In the genomic region with DNA sequence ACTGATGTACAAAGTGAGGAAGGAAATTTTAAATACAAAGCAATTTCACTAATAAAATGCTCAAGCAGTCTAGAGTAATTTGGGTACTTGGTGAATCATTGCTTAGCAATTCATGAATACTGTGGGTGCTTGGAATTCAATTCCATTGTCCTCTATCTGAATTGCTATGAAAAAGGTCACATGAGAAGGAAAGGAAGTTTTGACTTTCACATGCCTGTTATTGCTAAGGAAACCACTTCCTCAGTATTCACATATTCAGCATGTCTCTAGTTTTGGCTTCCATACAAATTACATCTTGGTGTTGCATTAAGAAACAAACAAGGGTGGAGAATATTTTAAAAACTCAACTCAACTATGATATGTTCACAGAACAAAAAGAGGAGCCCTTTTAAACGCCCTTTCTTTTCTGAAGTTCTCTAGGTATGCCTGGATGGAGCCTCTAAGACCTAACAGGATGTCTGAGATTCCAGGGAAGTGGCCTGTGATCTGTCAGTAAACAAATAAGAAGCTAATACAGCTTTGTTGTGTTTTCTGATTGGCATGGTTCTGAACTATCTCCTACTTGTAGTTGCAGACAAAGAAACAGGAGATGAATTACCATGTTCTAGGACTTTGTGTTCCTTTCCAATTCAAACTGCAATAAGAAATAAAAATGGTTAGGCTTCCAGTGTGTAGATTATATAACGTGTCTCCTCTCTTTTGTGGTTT, we compare ENCODE assay signal across 8 cellular contexts.
DNase-seq lines count a peak whose midpoint lies in the region; ATAC-seq and TF ChIP-seq lines count a peak whose summit lies in the region.
"Had no signal": no experiment of that assay in that cellular context is flagged by ENCODE, and none has a peak within 500 bp of the region (broad histone marks: within the 10 kb centered on the region; RNA-seq: fewer than 3 reads in every experiment).

No MANE protein-coding gene starts in this region.

- peak; percentile 66 to 89 for TF ChIP-seq EP300 in tibial nerve (IDR thresholded peaks at IDR 0.05)

- peak overlapping the region; percentile 24 for H3K27ac ChIP-seq in caudate nucleus (ENCODE audit: low read depth, low read length)
- H3K27ac ChIP-seq in tibial nerve = peak overlapping the region; percentile 64 to 90 (median 76)
- H3K27ac ChIP-seq in effector memory CD4-positive, alpha-beta T cell (ENCODE audit: insufficient read depth, low read length, poor library complexity, severe bottlenecking) = no peak overlapping the region

- H3K4me3 ChIP-seq in LNCaP clone FGC (ENCODE audit: low read depth, low read length) (no peak overlapping the region), tibial nerve (no peak overlapping the region)
- H3K4me3 ChIP-seq in effector memory CD4-positive, alpha-beta T cell (ENCODE audit: insufficient read depth, low read depth, low read length, poor library complexity, severe bottlenecking) = no peak overlapping the region

- no peaks in the 10 kb centered on the region for H3K36me3 ChIP-seq in tibial nerve
- H3K36me3 ChIP-seq in effector memory CD4-positive, alpha-beta T cell (ENCODE audit: control insufficient read depth, insufficient read depth, low read length) = no peaks in the 10 kb centered on the region

- H3K27ac Mint-ChIP-seq in stimulated activated naive CD8-positive, alpha-beta T cell treated with anti-CD3 and anti-CD28 coated beads, Interleukin-15, amount 100 ng/mL, for 72 hours = no peak overlapping the region

- DNase-seq in LNCaP clone FGC (ENCODE audit: low read depth) (peak; percentile 17), caudate nucleus (lab: John Stamatoyannopoulos, UW) (peak in 1 of 61 donors; percentile 9), kidney glomerular epithelial cell (lab: John Stamatoyannopoulos, UW) (peak; percentile 94), tibial nerve (ENCODE audit: low spot score in 2 of 2) (no peak), NCI-H526 treated with DMSO at 0.1 percent for 48 hours (lab: John Stamatoyannopoulos, UW) (no peak)
- no peak for DNase-seq in effector memory CD4-positive, alpha-beta T cell
- no peak for DNase-seq in stimulated activated naive CD8-positive, alpha-beta T cell treated with anti-CD3 and anti-CD28 coated beads, Interleukin-15, amount 100 ng/mL, for 72 hours
- DNase-seq: GOT3 had no signal

- no peaks in the 10 kb centered on the region for H3K4me1 Mint-ChIP-seq in stimulated activated naive CD8-positive, alpha-beta T cell treated with anti-CD3 and anti-CD28 coated beads, Interleukin-15, amount 100 ng/mL, for 72 hours

- peaks cover 7% of the 10 kb centered on the region for H3K27me3 Mint-ChIP-seq in stimulated activated naive CD8-positive, alpha-beta T cell treated with anti-CD3 and anti-CD28 coated beads, Interleukin-15, amount 100 ng/mL, for 72 hours

- WGBS in tibial nerve, 2 donors = 15 to 32% methylated on average over 2 of the region's 2 CpGs

- TF ChIP-seq CTCF in LNCaP clone FGC (IDR thresholded peaks at IDR 0.05; ENCODE audit: control insufficient read depth, extremely low read depth, insufficient read depth) = no peak
- TF ChIP-seq CTCF in tibial nerve (IDR thresholded peaks at IDR 0.05) = no peak

- TF ChIP-seq POLR2A in tibial nerve (IDR thresholded peaks at IDR 0.05) = no peak

- H3K4me3 Mint-ChIP-seq in stimulated activated naive CD8-positive, alpha-beta T cell treated with anti-CD3 and anti-CD28 coated beads, Interleukin-15, amount 100 ng/mL, for 72 hours = no peak overlapping the region

- no peak for ATAC-seq in stimulated activated naive CD8-positive, alpha-beta T cell treated with anti-CD3 and anti-CD28 coated beads, Interleukin-15, amount 100 ng/mL, for 72 hours

- H3K9me3 ChIP-seq in tibial nerve = no peaks in the 10 kb centered on the region
- no peaks in the 10 kb centered on the region for H3K9me3 ChIP-seq in effector memory CD4-positive, alpha-beta T cell (ENCODE audit: control insufficient read depth, low read length)

- peaks cover 0 to 57% (median 19%) of the 10 kb centered on the region in 4 donors for H3K4me1 ChIP-seq in tibial nerve
- H3K4me1 ChIP-seq in effector memory CD4-positive, alpha-beta T cell (ENCODE audit: control insufficient read depth, insufficient read depth, low read length, poor library complexity, severe bottlenecking) = no peaks in the 10 kb centered on the region

- no peaks in the 10 kb centered on the region for H3K9me3 Mint-ChIP-seq in stimulated activated naive CD8-positive, alpha-beta T cell treated with anti-CD3 and anti-CD28 coated beads, Interleukin-15, amount 100 ng/mL, for 72 hours

- H3K27me3 ChIP-seq in tibial nerve = no peaks in the 10 kb centered on the region
- no peaks in the 10 kb centered on the region for H3K27me3 ChIP-seq in effector memory CD4-positive, alpha-beta T cell (replicated peaks; ENCODE audit: control insufficient read depth, insufficient read depth, low read length, poor library complexity, severe bottlenecking)

Comparison
In these comparisons a context has a peak if more than half of its experiments do, and no peak if none do; other contexts are left out.
1. DNase-seq: peak in LNCaP clone FGC (single experiment) and kidney glomerular epithelial cell (single experiment); none in tibial nerve (0 of 2), NCI-H526 treated with DMSO at 0.1 percent for 48 hours (single experiment), effector memory CD4-positive, alpha-beta T cell (0 of 3) and stimulated activated naive CD8-positive, alpha-beta T cell treated with anti-CD3 and anti-CD28 coated beads, Interleukin-15, amount 100 ng/mL, for 72 hours (0 of 2).